8 cellular contexts compared by ENCODE assay signal in genomic region chr11:18243783-18244362, GRCh38. TPM values are rescaled to one million over a fixed set of nuclear protein-coding genes. Genes with fewer than 3 reads are reported as not detected.
A peak's percentile ranks its signal among the peaks of the same experiment; 100 is the strongest.
DNase-seq lines count a peak whose midpoint lies in the region; ATAC-seq, FAIRE-seq and TF ChIP-seq lines count a peak whose summit lies in the region.

No MANE protein-coding gene starts in this region.

- ATAC-seq in natural killer cell (peak; percentile 58 to 80 (median 76)), GM21423 (IDR thresholded peaks at IDR 0.05; ENCODE audit: unreplicated experiment) (no peak)

- no peaks in the 10 kb centered on the region for H3K9me3 Mint-ChIP-seq in activated CD4-positive, alpha-beta T cell treated with anti-CD3 and anti-CD28 coated beads, Interleukin-2, amount 10 ng/mL, durations not matched to agents 7 days and 5 days
- H3K9me3 Mint-ChIP-seq in natural killer cell = no peaks in the 10 kb centered on the region

- 0% methylated on average over 1 of the region's 1 CpG for WGBS in tibial nerve, 2 donors

- peak overlapping the region; percentile 36 for H3K27ac Mint-ChIP-seq in activated CD4-positive, alpha-beta T cell treated with anti-CD3 and anti-CD28 coated beads, Interleukin-2, amount 10 ng/mL, durations not matched to agents 7 days and 5 days
- no peak overlapping the region for H3K27ac Mint-ChIP-seq in natural killer cell

- intact Hi-C loops in natural killer cell (cut with micrococcal nuclease) = loop anchor here (1.0 to 10.0 kb wide), 3 partner anchors 261 to 521 kb away; no protein-coding TSS in a partner anchor

- no peaks in the 10 kb centered on the region for H3K36me3 ChIP-seq in effector memory CD4-positive, alpha-beta T cell (ENCODE audit: control insufficient read depth, insufficient read depth, low read length)
- no peaks in the 10 kb centered on the region for H3K36me3 ChIP-seq in tibial nerve

- DNase-seq in AML-193 (lab: John Stamatoyannopoulos, UW) (peak; percentile 70 to 72), GM18507 (ENCODE audit: extremely low spot score, insufficient read length, low read depth) (no peak), NCI-H446 treated with DMSO at 0.1 percent for 48 hours (lab: John Stamatoyannopoulos, UW) (peak; percentile 2), natural killer cell (peak; percentile 40), tibial nerve (ENCODE audit: low spot score in 2 of 2) (peak; percentile 19 to 63)
- peak; percentile 87 for DNase-seq in activated CD4-positive, alpha-beta T cell treated with anti-CD3 and anti-CD28 coated beads, Interleukin-2, amount 10 ng/mL, durations not matched to agents 7 days and 5 days
- peak; percentile 26 to 53 (median 30) for DNase-seq in effector memory CD4-positive, alpha-beta T cell

- peak; percentile 90 for TF ChIP-seq CTCF in natural killer cell (IDR thresholded peaks at IDR 0.05)
- TF ChIP-seq CTCF in tibial nerve (IDR thresholded peaks at IDR 0.05) = peak; percentile 28 to 61 (median 58)

- no peak overlapping the region for H3K4me3 Mint-ChIP-seq in activated CD4-positive, alpha-beta T cell treated with anti-CD3 and anti-CD28 coated beads, Interleukin-2, amount 10 ng/mL, durations not matched to agents 7 days and 5 days
- H3K4me3 Mint-ChIP-seq in natural killer cell = no peak overlapping the region

- no peaks in the 10 kb centered on the region for H3K36me3 Mint-ChIP-seq in activated CD4-positive, alpha-beta T cell treated with anti-CD3 and anti-CD28 coated beads, Interleukin-2, amount 10 ng/mL, durations not matched to agents 7 days and 5 days (ENCODE audit: low read depth)
- H3K36me3 Mint-ChIP-seq in natural killer cell = no peaks in the 10 kb centered on the region

- H3K4me1 Mint-ChIP-seq in activated CD4-positive, alpha-beta T cell treated with anti-CD3 and anti-CD28 coated beads, Interleukin-2, amount 10 ng/mL, durations not matched to agents 7 days and 5 days = peaks cover 31% of the 10 kb centered on the region
- H3K4me1 Mint-ChIP-seq in natural killer cell = no peaks in the 10 kb centered on the region

- no peaks in the 10 kb centered on the region for H3K27me3 ChIP-seq in effector memory CD4-positive, alpha-beta T cell (replicated peaks; ENCODE audit: control insufficient read depth, insufficient read depth, low read length, poor library complexity, severe bottlenecking)
- no peaks in the 10 kb centered on the region for H3K27me3 ChIP-seq in tibial nerve

- H3K27ac ChIP-seq in effector memory CD4-positive, alpha-beta T cell (ENCODE audit: insufficient read depth, low read length, poor library complexity, severe bottlenecking) = no peak overlapping the region
- H3K27ac ChIP-seq in tibial nerve = no peak overlapping the region

- TF ChIP-seq EP300 in tibial nerve (IDR thresholded peaks at IDR 0.05) = no peak

- no peaks in the 10 kb centered on the region for H3K9me3 ChIP-seq in effector memory CD4-positive, alpha-beta T cell (ENCODE audit: control insufficient read depth, low read length)
- no peaks in the 10 kb centered on the region for H3K9me3 ChIP-seq in tibial nerve

- POLR2A ChIA-PET in activated CD4-positive, alpha-beta T cell treated with anti-CD3 and anti-CD28 coated beads, Interleukin-2, amount 10 ng/mL, durations not matched to agents 7 days and 5 days (lab: Charles Lee) = interaction anchor here (0.5 to 1.4 kb wide), 3 partner anchors 141 to 412 kb away, joined by 3 to 5 read pairs (median 3); no protein-coding TSS in a partner anchor

- H3K4me3 ChIP-seq in effector memory CD4-positive, alpha-beta T cell (ENCODE audit: insufficient read depth, low read depth, low read length, poor library complexity, severe bottlenecking) = no peak overlapping the region
- no peak overlapping the region for H3K4me3 ChIP-seq in tibial nerve

- CTCF ChIA-PET in activated CD4-positive, alpha-beta T cell treated with anti-CD3 and anti-CD28 coated beads, Interleukin-2, amount 10 ng/mL, durations not matched to agents 7 days and 5 days (lab: Charles Lee) = interaction anchor here (0.5 to 2.7 kb wide), 32 partner anchors 9 to 535 kb away, joined by 3 to 10 read pairs (median 4); partner anchors contain the start of genes GTF2H1, HPS5, LDHA and SAAL1

- no peak for TF ChIP-seq POLR2A in tibial nerve (IDR thresholded peaks at IDR 0.05)

- peaks cover 26% of the 10 kb centered on the region for H3K27me3 Mint-ChIP-seq in activated CD4-positive, alpha-beta T cell treated with anti-CD3 and anti-CD28 coated beads, Interleukin-2, amount 10 ng/mL, durations not matched to agents 7 days and 5 days
- H3K27me3 Mint-ChIP-seq in natural killer cell (ENCODE audit: low read depth in 2 of 2) = peaks cover 22 to 33% of the 10 kb centered on the region in 2 donors

- FAIRE-seq in GM18507 (lab: Jason Lieb, UNC) = peak; percentile 83

- H3K4me1 ChIP-seq in effector memory CD4-positive, alpha-beta T cell (ENCODE audit: control insufficient read depth, insufficient read depth, low read length, poor library complexity, severe bottlenecking) = no peaks in the 10 kb centered on the region
- no peaks in the 10 kb centered on the region for H3K4me1 ChIP-seq in tibial nerve

RNA-seq across cellular contexts. Expression of gene SAA2, which starts 4.6 kb away (rescaled TPM):
- total RNA-seq in activated CD4-positive, alpha-beta T cell treated with anti-CD3 and anti-CD28 coated beads, Interleukin-2, amount 10 ng/mL, durations not matched to agents 7 days and 5 days = under 1 TPM in 1 of 2 experiments, not detected in 1; 0.27 TPM
- total RNA-seq in natural killer cell (not detected), tibial nerve (10 to 100 TPM in 1 of 4 donors, not detected in 3; 12.6 TPM)

RNA-seq across cellular contexts. Expression of gene SAA4, which starts 7.3 kb away (rescaled TPM):
- not detected for total RNA-seq in activated CD4-positive, alpha-beta T cell treated with anti-CD3 and anti-CD28 coated beads, Interleukin-2, amount 10 ng/mL, durations not matched to agents 7 days and 5 days
- under 1 TPM in 1 of 3 donors, not detected in 2; 0.54 TPM for total RNA-seq in natural killer cell
- not detected for total RNA-seq in tibial nerve

RNA-seq across cellular contexts. Expression of gene SAA1, which starts 22.2 kb away (rescaled TPM):
- total RNA-seq in activated CD4-positive, alpha-beta T cell treated with anti-CD3 and anti-CD28 coated beads, Interleukin-2, amount 10 ng/mL, durations not matched to agents 7 days and 5 days = not detected
- total RNA-seq in natural killer cell (not detected), tibial nerve (10 to 100 TPM in 3 of 4 donors, 1 to 10 TPM in 1; 7.8 to 58.8 (median 16.6) TPM)

Comparison
In these comparisons a context has a peak if more than half of its experiments do, and no peak if none do; other contexts are left out.
1. RNA of gene SAA1, which starts 22.2 kb away (total RNA-seq): 7.8 to 58.8 TPM in tibial nerve; not detected in activated CD4-positive, alpha-beta T cell treated with anti-CD3 and anti-CD28 coated beads, Interleukin-2, amount 10 ng/mL, durations not matched to agents 7 days and 5 days and not detected in natural killer cell; every median in the first group is over 4 times any median in the second.